Comparison of ENCODE assay signal across 8 cellular contexts in the genomic region with DNA sequence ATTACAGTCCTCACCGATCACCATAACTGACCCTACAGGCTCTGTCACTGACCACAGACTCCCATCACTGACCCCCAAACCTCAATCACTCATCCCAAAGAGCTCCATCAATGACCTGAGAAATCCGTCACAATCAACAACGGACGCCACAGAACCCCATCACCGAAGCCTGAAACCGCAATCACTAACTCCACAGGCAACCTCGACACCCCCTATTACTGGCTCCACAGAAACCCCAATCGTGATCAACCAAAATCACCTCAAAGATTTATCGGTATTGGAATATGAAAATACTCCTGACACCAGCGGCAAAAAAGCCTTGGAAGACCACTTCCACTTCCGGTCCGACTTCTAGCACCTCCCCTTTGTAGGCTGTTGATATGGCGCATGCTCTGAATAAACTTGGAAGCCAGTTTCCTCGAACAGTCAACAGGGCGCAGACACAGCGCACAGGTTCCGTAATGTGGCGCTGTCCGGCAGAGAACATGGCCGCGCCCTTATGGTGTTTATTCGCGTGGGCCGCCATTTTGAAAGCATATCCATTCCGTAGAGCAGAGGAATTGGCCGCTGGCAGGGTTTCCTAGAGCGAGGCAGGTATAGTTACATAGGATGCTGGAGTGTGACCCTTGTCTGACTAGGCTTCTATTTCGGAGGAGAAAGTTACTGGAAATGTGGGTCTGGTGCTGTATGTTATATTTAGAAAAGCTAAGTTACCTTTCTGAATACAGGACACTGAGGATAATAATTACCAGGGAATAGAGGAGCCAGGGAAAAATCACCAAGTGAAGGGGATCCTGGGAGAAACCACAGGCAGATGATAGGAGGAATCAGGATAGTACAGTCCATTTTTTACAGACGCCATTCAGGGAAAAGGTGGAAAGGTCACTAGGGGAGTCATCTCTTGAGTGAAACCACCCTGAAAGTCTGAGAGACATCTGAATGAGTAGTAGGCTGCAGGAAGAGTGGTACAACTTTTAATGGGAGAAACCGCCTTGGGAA. TPM values are rescaled to one million over a fixed set of nuclear protein-coding genes. Genes with fewer than 3 reads are reported as not detected.
A peak's percentile ranks its signal among the peaks of the same experiment; 100 is the strongest.
DNase-seq lines count a peak whose midpoint lies in the region; ATAC-seq and TF ChIP-seq lines count a peak whose summit lies in the region.

A gene (minus strand): TSS at position 328 of the 999 bp plus-strand sequence. CDS start 2,785 bp downstream, outside the sequence.

- H3K4me1 ChIP-seq in heart right ventricle (peaks cover 0 to 11% (median 6%) of the 10 kb centered on the region in 9 donors), trophoblast cell (ENCODE audit: control insufficient read depth in 1 of 2, insufficient read depth in 2 of 2, low read length in 2 of 2) (no peaks in the 10 kb centered on the region), transverse colon (peaks cover 0 to 8% (median 3%) of the 10 kb centered on the region in 4 donors)

- H2BK5ac ChIP-seq in trophoblast cell (ENCODE audit: low read depth, low read length, poor library complexity) = peak within 1 kb of the TSS; percentile 36

- peak within 1 kb of the TSS; percentile 77 for H3K4me2 ChIP-seq in trophoblast cell (ENCODE audit: low read length)

- H4K8ac ChIP-seq in trophoblast cell (ENCODE audit: low read depth, low read length) = peak within 1 kb of the TSS; percentile 96

- no peak within 1 kb of the TSS for H2BK12ac ChIP-seq in trophoblast cell (ENCODE audit: low read length)

- TF ChIP-seq EP300 in transverse colon (IDR thresholded peaks at IDR 0.05; ENCODE audit: low read depth) = no peak

- H2AK5ac ChIP-seq in trophoblast cell (ENCODE audit: low read length) = no peak within 1 kb of the TSS

- H3K18ac ChIP-seq in trophoblast cell (ENCODE audit: low read length) = no peak within 1 kb of the TSS

- H4K91ac ChIP-seq in trophoblast cell (ENCODE audit: low read depth, low read length) = peak within 1 kb of the TSS; percentile 36

- peak within 1 kb of the TSS; percentile 69 for H2AFZ ChIP-seq in trophoblast cell (ENCODE audit: insufficient read depth, low read length, poor library complexity)

- peak within 1 kb of the TSS; percentile 14 for H2BK120ac ChIP-seq in trophoblast cell (ENCODE audit: insufficient read depth, low read length, poor library complexity)

- peak within 1 kb of the TSS; percentile 88 for H3K9ac ChIP-seq in trophoblast cell (ENCODE audit: low read length)

- ATAC-seq in HG02678 (IDR thresholded peaks at IDR 0.05; ENCODE audit: unreplicated experiment) = peak; percentile 100
- ATAC-seq in heart right ventricle = peak; percentile 100

- no peaks in the 10 kb centered on the region for H3K27me3 ChIP-seq in heart right ventricle
- no peaks in the 10 kb centered on the region for H3K27me3 ChIP-seq in trophoblast cell (ENCODE audit: insufficient read depth, low read length)
- H3K27me3 ChIP-seq in transverse colon = no peaks in the 10 kb centered on the region

- H3K23ac ChIP-seq in trophoblast cell (ENCODE audit: low read length) = no peak within 1 kb of the TSS

- DNase-seq in NCI-H128 (lab: John Stamatoyannopoulos, UW; ENCODE audit: unreplicated experiment) (peak; percentile 93), SW480 (ENCODE audit: low spot score) (peak; percentile 97), amniotic epithelial cell (ENCODE audit: low read depth) (peak; percentile 97), heart right ventricle (peak; percentile 86 to 95), trophoblast cell (peak; percentile 97 to 99), transverse colon (peak; percentile 92)

- H3K4ac ChIP-seq in trophoblast cell (ENCODE audit: low read depth, low read length) = peak within 1 kb of the TSS; percentile 67

- intact Hi-C loops in heart right ventricle (cut with DNase I) = loop anchor here in 6 of 10 donors (1.0 to 5.0 kb wide), 7 partner anchors 38 to 295 kb away; a partner anchor contains a TSS
- intact Hi-C loops in transverse colon (cut with DNase I; ENCODE audit: low total_unique reads) = no loop called here

- H3K14ac ChIP-seq in trophoblast cell (ENCODE audit: low read length) = peak within 1 kb of the TSS; percentile 66

- TF ChIP-seq CTCF in GM12875 (IDR thresholded peaks at IDR 0.05; ENCODE audit: borderline replicate concordance, insufficient read depth, low read depth, low read length) = no peak
- TF ChIP-seq CTCF in heart right ventricle (IDR thresholded peaks at IDR 0.05) = peak in 6 of 9 donors; percentile 26 to 57 (median 39)
- TF ChIP-seq CTCF in transverse colon (IDR thresholded peaks at IDR 0.05) = peak in 3 of 5 experiments; percentile 21 to 36 (median 29)

- peaks cover 4 to 29% (median 27%) of the 10 kb centered on the region in 9 donors for H3K36me3 ChIP-seq in heart right ventricle
- H3K36me3 ChIP-seq in trophoblast cell (ENCODE audit: control insufficient read depth in 1 of 2, insufficient read depth in 2 of 2, low read length in 2 of 2) = peaks cover 5 to 6% of the 10 kb centered on the region in 2 experiments
- peaks cover 0 to 34% (median 13%) of the 10 kb centered on the region in 4 donors for H3K36me3 ChIP-seq in transverse colon

- H3K4me3 ChIP-seq in GM12875 (ENCODE audit: low read depth, low read length) (peak within 1 kb of the TSS; percentile 45), heart right ventricle (peak within 1 kb of the TSS; percentile 45 to 78 (median 62)), trophoblast cell (ENCODE audit: low read depth, low read length) (peak within 1 kb of the TSS; percentile 88), transverse colon (peak within 1 kb of the TSS; percentile 52 to 74 (median 58))

- H3K79me2 ChIP-seq in trophoblast cell (ENCODE audit: control insufficient read depth, insufficient read depth, low read length, poor library complexity) = peaks cover 3% of the 10 kb centered on the region

- in situ Hi-C loops in transverse colon (cut with MboI; ENCODE audit: low pct_ligation_motif_present in 1 of 4, low pct_unique_long_range_greater_than_20kb in 1 of 4, low sequenced_read_pairs in 3 of 4) = no loop called here

- peaks cover 3% of the 10 kb centered on the region for H3K79me1 ChIP-seq in trophoblast cell (ENCODE audit: low read length)

- whole genome bisulfite sequencing in heart right ventricle, 2 donors = 5% methylated on average over 30 of the region's 30 CpGs
- whole genome bisulfite sequencing in trophoblast cell (ENCODE audit: extremely low coverage, insufficient coverage, insufficient read length) = no CpG with 5 or more reads among the region's 30 CpGs
- WGBS in transverse colon (ENCODE audit: low coverage in 1 of 2), 2 donors = 5 to 12% methylated on average over 13 to 30 of the region's 30 CpGs

- H3K9me3 ChIP-seq in heart right ventricle (peaks cover 0 to 83% (median 0%) of the 10 kb centered on the region in 11 donors), trophoblast cell (ENCODE audit: insufficient read depth, low read depth, low read length) (no peaks in the 10 kb centered on the region), transverse colon (peaks cover 21 to 30% of the 10 kb centered on the region in 2 donors)

- TF ChIP-seq POLR2A in transverse colon (IDR thresholded peaks at IDR 0.05) = no peak

- H4K12ac ChIP-seq in trophoblast cell (ENCODE audit: low read depth, low read length) = peak within 1 kb of the TSS; percentile 74

- H3K27ac ChIP-seq in heart right ventricle = peak within 1 kb of the TSS in 9 of 10 donors; percentile 47 to 82 (median 66)
- H3K27ac ChIP-seq in trophoblast cell (ENCODE audit: low read depth, low read length) = no peak within 1 kb of the TSS
- peak within 1 kb of the TSS; percentile 62 to 82 (median 76) for H3K27ac ChIP-seq in transverse colon

RNA-seq across cellular contexts. Expression of the gene that starts here (rescaled TPM):
- total RNA-seq in heart right ventricle = 10 to 100 TPM in 8 of 10 donors, 1 to 10 TPM in 2; 7.1 to 17.0 (median 13.0) TPM
- polyA plus RNA-seq in heart right ventricle = 10 to 100 TPM; 12.3 to 12.4 TPM
- 12.5 and 13.9 TPM in 2 replicates for polyA plus RNA-seq in trophoblast cell (2013)
- 10 to 100 TPM in 1 of 4 donors, 1 to 10 TPM in 3; 2.2 to 12.9 (median 5.3) TPM for total RNA-seq in transverse colon
